Comparison of ENCODE assay signal across 8 cellular contexts in the genomic region with DNA sequence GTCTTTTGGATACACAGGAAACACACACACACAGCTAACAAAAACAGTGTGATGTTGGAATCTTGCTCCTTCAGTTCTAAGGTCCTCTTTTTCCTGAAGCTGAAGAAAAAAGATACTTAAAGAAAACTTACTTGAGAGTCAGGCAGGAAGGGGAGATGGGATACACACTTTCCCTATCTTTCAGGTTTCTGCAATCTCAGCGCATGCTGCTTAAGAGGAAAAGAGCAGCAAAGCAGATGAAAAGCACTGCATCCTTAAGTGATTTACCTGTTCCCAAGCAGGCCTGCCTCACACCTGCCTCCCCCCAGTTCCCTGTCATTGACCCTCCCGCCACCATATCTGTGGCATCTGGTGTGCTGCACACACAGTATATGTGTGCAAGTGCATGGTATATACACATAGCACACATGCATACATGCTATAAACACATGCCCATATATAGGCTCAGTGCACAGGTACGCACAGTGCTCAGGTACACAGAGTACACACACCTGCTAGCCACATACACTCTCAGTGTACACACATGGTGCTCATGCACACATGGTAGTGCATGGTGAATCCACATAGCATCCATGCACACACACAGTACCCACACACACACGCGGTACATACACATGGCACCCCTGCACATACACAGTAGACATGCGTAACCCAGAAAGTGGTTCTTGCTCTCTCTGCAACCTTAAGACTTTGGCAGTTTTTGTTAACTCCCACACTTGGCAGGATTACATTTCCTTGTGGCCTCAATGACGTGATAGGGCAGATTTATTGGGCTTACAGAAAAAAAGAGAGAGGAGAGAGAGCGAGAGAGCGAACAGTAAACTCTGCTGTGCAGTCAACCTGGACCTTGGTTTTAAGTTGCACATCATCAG.
DNase-seq lines count a peak whose midpoint lies in the region; ATAC-seq and TF ChIP-seq lines count a peak whose summit lies in the region.

No MANE protein-coding gene starts in this region.

- intact Hi-C loops in gastrocnemius medialis (cut with DNase I; ENCODE audit: low total_unique reads) = no loop called here

- H3K4me1 ChIP-seq in gastrocnemius medialis = peaks cover 54 to 59% of the 10 kb centered on the region in 2 donors

- peaks cover 75% of the 10 kb centered on the region for H3K4me1 Mint-ChIP-seq in T-helper 2 cell treated with Interferon-gamma antibody and Interleukin-4, amounts not matched to agents 5 μg/mL and 100 μg/mL, for 36 hours (ENCODE audit: low read depth)

- H3K4me3 Mint-ChIP-seq in T-helper 2 cell treated with Interferon-gamma antibody and Interleukin-4, amounts not matched to agents 5 μg/mL and 100 μg/mL, for 36 hours = peak overlapping the region; percentile 71

- no peaks in the 10 kb centered on the region for H3K9me3 Mint-ChIP-seq in T-helper 2 cell treated with Interferon-gamma antibody and Interleukin-4, amounts not matched to agents 5 μg/mL and 100 μg/mL, for 36 hours

- peak; percentile 78 for DNase-seq in Daoy (ENCODE audit: low read depth)
- no peak for DNase-seq in T-helper 2 cell treated with Interferon-gamma antibody and Interleukin-4, amounts not matched to agents 5 μg/mL and 100 μg/mL, for 36 hours (ENCODE audit: low spot score)
- peak; percentile 80 for DNase-seq in fibroblast of the conjunctiva (ENCODE audit: low read depth)
- no peak for DNase-seq in gastrocnemius medialis
- DNase-seq in NCI-H524 treated with DMSO at 0.1 percent for 48 hours (lab: John Stamatoyannopoulos, UW) = no peak
- no peak for DNase-seq in SK-N-DZ (ENCODE audit: low spot score)
- DNase-seq in DMS153 (lab: John Stamatoyannopoulos, UW) = no peak

- no peak for TF ChIP-seq POLR2A in gastrocnemius medialis (IDR thresholded peaks at IDR 0.05)

- no peak overlapping the region for H3K4me3 ChIP-seq in gastrocnemius medialis

- H3K27ac ChIP-seq in gastrocnemius medialis = peak overlapping the region; percentile 56 to 76 (median 74)

- no peaks in the 10 kb centered on the region for H3K36me3 ChIP-seq in gastrocnemius medialis

- no peaks in the 10 kb centered on the region for H3K27me3 Mint-ChIP-seq in T-helper 2 cell treated with Interferon-gamma antibody and Interleukin-4, amounts not matched to agents 5 μg/mL and 100 μg/mL, for 36 hours (ENCODE audit: low read depth)

- ATAC-seq in HG02642 (IDR thresholded peaks at IDR 0.05; ENCODE audit: poor library complexity, unreplicated experiment) = peak; percentile 23
- no peak for ATAC-seq in gastrocnemius medialis

- H3K36me3 Mint-ChIP-seq in T-helper 2 cell treated with Interferon-gamma antibody and Interleukin-4, amounts not matched to agents 5 μg/mL and 100 μg/mL, for 36 hours (ENCODE audit: low read depth) = peaks cover 10% of the 10 kb centered on the region

- H3K27ac Mint-ChIP-seq in T-helper 2 cell treated with Interferon-gamma antibody and Interleukin-4, amounts not matched to agents 5 μg/mL and 100 μg/mL, for 36 hours = peak overlapping the region; percentile 92

- in situ Hi-C loops in gastrocnemius medialis (cut with MboI; ENCODE audit: low sequenced_read_pairs in 4 of 4) = no loop called here

- no peaks in the 10 kb centered on the region for H3K9me3 ChIP-seq in gastrocnemius medialis

- TF ChIP-seq CTCF in gastrocnemius medialis (IDR thresholded peaks at IDR 0.05 in 4 of 5, conservative IDR thresholded peaks at IDR 0.05 in 1 of 5) = no peak

- no peaks in the 10 kb centered on the region for H3K27me3 ChIP-seq in gastrocnemius medialis

Comparison
In these comparisons a context has a peak if more than half of its experiments do, and no peak if none do; other contexts are left out.
1. DNase-seq: peak in Daoy (single experiment) and fibroblast of the conjunctiva (single experiment); none in T-helper 2 cell treated with Interferon-gamma antibody and Interleukin-4, amounts not matched to agents 5 μg/mL and 100 μg/mL, for 36 hours (single experiment), gastrocnemius medialis (0 of 2), NCI-H524 treated with DMSO at 0.1 percent for 48 hours (single experiment), SK-N-DZ (single experiment) and DMS153 (single experiment).